ENCODE assay signal across 20 cellular contexts in the genomic region with DNA sequence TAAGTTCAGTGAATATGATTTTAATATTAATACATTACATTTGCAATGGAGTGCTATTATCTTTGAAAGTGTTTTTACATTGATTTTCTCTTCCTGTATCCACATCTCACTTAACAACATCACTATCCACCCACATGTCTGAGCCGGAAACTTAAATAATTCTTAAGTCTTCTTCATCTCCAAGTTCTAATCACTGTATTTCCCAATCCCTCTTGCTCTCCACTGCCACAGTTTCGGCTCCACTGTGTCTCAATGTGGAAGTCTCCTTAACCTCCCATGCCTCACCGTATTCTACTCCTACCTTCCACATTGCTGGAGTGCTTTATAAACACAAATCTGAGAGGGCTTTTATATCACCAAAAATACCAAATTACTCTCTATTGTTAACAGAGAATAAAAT. TPM values are rescaled to one million over a fixed set of nuclear protein-coding genes. Genes with fewer than 3 reads are reported as not detected.
"Had no signal": no experiment of that assay in that cellular context is flagged by ENCODE, and none has a peak within 500 bp of the region (broad histone marks: within the 10 kb centered on the region; RNA-seq: fewer than 3 reads in every experiment).

No MANE protein-coding gene starts in this region.

- H3K36me3 Mint-ChIP-seq: mesothelial cell of epicardium had no signal

- H3K27ac Mint-ChIP-seq: mesothelial cell of epicardium had no signal

- H3K4me1 ChIP-seq: colonic mucosa, esophagus muscularis mucosa, foreskin keratinocyte, gastroesophageal sphincter, lower lobe of right lung had no signal

- H3K4me1 Mint-ChIP-seq: mesothelial cell of epicardium had no signal

- H3K4me3 Mint-ChIP-seq: mesothelial cell of epicardium had no signal

- H3K27me3 ChIP-seq: colonic mucosa, dorsolateral prefrontal cortex, esophagus muscularis mucosa, gastroesophageal sphincter, heart left ventricle, hepatocyte, left lung had no signal

- H3K9me3 ChIP-seq: colonic mucosa, esophagus muscularis mucosa, gastroesophageal sphincter, heart left ventricle, left lung, lower lobe of right lung, mucosa of descending colon had no signal

- H3K4me3 ChIP-seq: colonic mucosa, dorsolateral prefrontal cortex, esophagus muscularis mucosa, gastroesophageal sphincter, heart left ventricle, hepatocyte, left lung, lower lobe of right lung, mucosa of descending colon had no signal

- H3K36me3 ChIP-seq: colonic mucosa, esophagus muscularis mucosa, gastroesophageal sphincter, heart left ventricle, left lung, lower lobe of right lung had no signal

- FAIRE-seq: endothelial cell of umbilical vein, keratinocyte had no signal

- H3K9me3 Mint-ChIP-seq: mesothelial cell of epicardium had no signal

- H3K27ac ChIP-seq: colonic mucosa, dorsolateral prefrontal cortex, esophagus muscularis mucosa, foreskin keratinocyte, gastroesophageal sphincter, heart left ventricle, hepatocyte, left lung, lower lobe of right lung had no signal

- DNase-seq: colonic mucosa; cortex of kidney; dermis blood vessel endothelial cell; dorsolateral prefrontal cortex; effector CD4-positive, alpha-beta T cell; effector memory CD4-positive, alpha-beta T cell; foreskin keratinocyte; heart left ventricle; left cardiac atrium; left lung; left ventricle myocardium superior; lower lobe of right lung; mesenchymal stem cell; mucosa of descending colon had no signal

RNA-seq across cellular contexts. Expression of a gene that starts 25.3 kb away (rescaled TPM):
- total RNA-seq: dermis blood vessel endothelial cell, foreskin keratinocyte had no signal
- polyA plus RNA-seq: foreskin keratinocyte had no signal
